ENCODE assay signal across 21 cellular contexts in the genomic region with DNA sequence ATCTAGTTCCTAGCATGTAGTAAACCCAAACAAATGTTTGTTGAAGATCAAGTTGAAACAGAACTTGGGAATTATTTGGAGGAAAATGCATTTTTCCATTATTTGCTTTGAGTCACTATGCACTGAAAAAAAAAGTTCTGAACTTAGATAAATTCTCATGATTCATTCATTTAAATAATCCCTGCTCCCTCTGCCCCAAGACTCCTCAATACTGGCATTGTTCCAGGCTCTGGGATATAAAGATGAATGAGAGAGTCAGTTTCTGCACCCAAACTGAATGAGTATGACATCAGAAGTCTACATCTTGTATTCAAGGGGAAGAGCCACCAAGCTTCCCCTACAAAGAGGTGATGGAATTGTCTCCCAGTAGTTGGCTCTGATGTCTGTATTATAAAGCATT.
DNase-seq lines count a peak whose midpoint lies in the region; ATAC-seq and TF ChIP-seq lines count a peak whose summit lies in the region.
"Had no signal": no experiment of that assay in that cellular context is flagged by ENCODE, and none has a peak within 500 bp of the region (broad histone marks: within the 10 kb centered on the region; RNA-seq: fewer than 3 reads in every experiment).

No MANE protein-coding gene starts in this region.

- DNase-seq in EL: peak; percentile 69
- DNase-seq in RWPE1 (ENCODE audit: low spot score): peak; percentile 42
- peak; percentile 57 for DNase-seq in dermis blood vessel endothelial cell
- peak; percentile 87 for DNase-seq in osteoblast (ENCODE audit: insufficient read length, low spot score, missing footprints)
- no peak for DNase-seq in left cardiac atrium
- DNase-seq in NK-92 treated with Interleukin-12 subunit alpha and Interleukin-12 subunit beta, amount 100 ng/mL, for 24 hours (lab: John Stamatoyannopoulos, UW): no peak
- DNase-seq: activated B cell treated with CpG ODN at 0.5 μM for 24 hours; activated CD8-positive, alpha-beta T cell treated with anti-CD3 and anti-CD28 coated beads for 36 hours; activated naive CD4-positive, alpha-beta T cell treated with anti-CD3 and anti-CD28 coated beads, Interleukin-2, amount 50 U/mL, for 16 hours; activated T-cell treated with anti-CD3 and anti-CD28 coated beads, Interleukin-2, amount 50 U/mL, for 24 hours; CD4-positive, alpha-beta memory T cell; DND-41; glutamatergic neuron; NCI-H1417; NCI-H524 treated with DMSO at 0.1 percent for 48 hours; SIG-M5; T-helper 2 cell; testis had no signal

- TF ChIP-seq CTCF in RWPE1 (conservative IDR thresholded peaks at IDR 0.05; ENCODE audit: low read depth): no peak
- TF ChIP-seq CTCF in osteoblast (IDR thresholded peaks at IDR 0.05; ENCODE audit: extremely low read depth, low read depth, low read length): no peak

- H3K36me3 ChIP-seq in osteoblast (ENCODE audit: insufficient read depth, low read length): no peaks in the 10 kb centered on the region

- H3K4me3 ChIP-seq in osteoblast (ENCODE audit: insufficient read depth, low read length): no peak overlapping the region
- H3K4me3 ChIP-seq: testis had no signal

- peak overlapping the region; percentile 17 for H3K4me2 ChIP-seq in osteoblast (ENCODE audit: insufficient read depth, low read length)

- intact Hi-C loops in left cardiac atrium (cut with DNase I): loop anchor here in 1 of 2 donors (5.0 kb wide), 1 partner anchor 561 kb away; a partner anchor contains a TSS

- CTCF ChIA-PET in RWPE1 (lab: Yijun Ruan, JAX): interaction anchor here (0.6 kb wide), 1 partner anchor 387 kb away, joined by 3 read pairs; no protein-coding TSS in a partner anchor

- no peaks in the 10 kb centered on the region for H3K79me2 ChIP-seq in osteoblast (ENCODE audit: insufficient read depth, low read length)

- H4K20me1 ChIP-seq in osteoblast (ENCODE audit: insufficient read depth, low read length): no peaks in the 10 kb centered on the region

- peaks cover 10% of the 10 kb centered on the region for H3K4me1 ChIP-seq in osteoblast (ENCODE audit: insufficient read depth, low read length)
- H3K4me1 ChIP-seq: testis had no signal

- no peak for ATAC-seq in left cardiac atrium
- ATAC-seq in GM21447 (IDR thresholded peaks at IDR 0.05; ENCODE audit: unreplicated experiment): no peak
- no peak for ATAC-seq in HG02840 (IDR thresholded peaks at IDR 0.05; ENCODE audit: low FRiP score, unreplicated experiment)
- ATAC-seq: activated CD8-positive, alpha-beta T cell treated with anti-CD3 and anti-CD28 coated beads for 36 hours had no signal

- H2AFZ ChIP-seq in osteoblast (ENCODE audit: low read length): no peak overlapping the region

- H3K9me3 ChIP-seq in osteoblast (ENCODE audit: low read depth, low read length): no peaks in the 10 kb centered on the region
- H3K9me3 ChIP-seq: testis had no signal

- POLR2A ChIA-PET in RWPE1 (lab: Yijun Ruan, JAX; ENCODE audit: low non-redundant PET): no interaction called here

- H3K27ac ChIP-seq in RWPE1: no peak overlapping the region
- no peak overlapping the region for H3K27ac ChIP-seq in osteoblast (ENCODE audit: low read depth, low read length)
- H3K27ac ChIP-seq: epithelial cell of prostate, testis had no signal

- no peaks in the 10 kb centered on the region for H3K27me3 ChIP-seq in osteoblast (ENCODE audit: insufficient read depth, low read length)
- H3K27me3 ChIP-seq: testis had no signal

Comparison
In these comparisons a context has a peak if more than half of its experiments do, and no peak if none do; other contexts are left out.
1. DNase-seq: peak in EL (single experiment), RWPE1 (single experiment), dermis blood vessel endothelial cell (single experiment) and osteoblast (single experiment); none in left cardiac atrium (single experiment) and NK-92 treated with Interleukin-12 subunit alpha and Interleukin-12 subunit beta, amount 100 ng/mL, for 24 hours (single experiment).